1 cellular context compared by ENCODE assay signal in genomic region chr5:132422720-132423442, GRCh38.
TF ChIP-seq lines count a peak whose summit lies in the region.

No MANE protein-coding gene starts in this region.

TF ChIP-seq in HepG2, 621 proteins besides CTCF, POLR2A, EP300 and RAD21 (continued from another document and continues in another):
- TF ChIP-seq, protein P1, sequence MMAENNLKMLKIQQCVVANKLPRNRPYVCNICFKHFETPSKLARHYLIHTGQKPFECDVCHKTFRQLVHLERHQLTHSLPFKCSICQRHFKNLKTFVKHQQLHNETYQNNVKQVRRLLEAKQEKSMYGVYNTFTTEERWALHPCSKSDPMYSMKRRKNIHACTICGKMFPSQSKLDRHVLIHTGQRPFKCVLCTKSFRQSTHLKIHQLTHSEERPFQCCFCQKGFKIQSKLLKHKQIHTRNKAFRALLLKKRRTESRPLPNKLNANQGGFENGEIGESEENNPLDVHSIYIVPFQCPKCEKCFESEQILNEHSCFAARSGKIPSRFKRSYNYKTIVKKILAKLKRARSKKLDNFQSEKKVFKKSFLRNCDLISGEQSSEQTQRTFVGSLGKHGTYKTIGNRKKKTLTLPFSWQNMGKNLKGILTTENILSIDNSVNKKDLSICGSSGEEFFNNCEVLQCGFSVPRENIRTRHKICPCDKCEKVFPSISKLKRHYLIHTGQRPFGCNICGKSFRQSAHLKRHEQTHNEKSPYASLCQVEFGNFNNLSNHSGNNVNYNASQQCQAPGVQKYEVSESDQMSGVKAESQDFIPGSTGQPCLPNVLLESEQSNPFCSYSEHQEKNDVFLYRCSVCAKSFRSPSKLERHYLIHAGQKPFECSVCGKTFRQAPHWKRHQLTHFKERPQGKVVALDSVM (CRISPR knock-in tag; IDR thresholded peaks at IDR 0.05), result no peak
- TF ChIP-seq, protein P2, sequence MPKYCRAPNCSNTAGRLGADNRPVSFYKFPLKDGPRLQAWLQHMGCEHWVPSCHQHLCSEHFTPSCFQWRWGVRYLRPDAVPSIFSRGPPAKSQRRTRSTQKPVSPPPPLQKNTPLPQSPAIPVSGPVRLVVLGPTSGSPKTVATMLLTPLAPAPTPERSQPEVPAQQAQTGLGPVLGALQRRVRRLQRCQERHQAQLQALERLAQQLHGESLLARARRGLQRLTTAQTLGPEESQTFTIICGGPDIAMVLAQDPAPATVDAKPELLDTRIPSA (CRISPR knock-in tag; IDR thresholded peaks at IDR 0.05; ENCODE audit: borderline replicate concordance), result no peak
- TF ChIP-seq ZNF678 (CRISPR knock-in tag; IDR thresholded peaks at IDR 0.05), result no peak
- no peak for TF ChIP-seq RFX5 (IDR thresholded peaks at IDR 0.05; ENCODE audit: low read depth, low read length)
- no peak for TF ChIP-seq HDAC6 (IDR thresholded peaks at IDR 0.05; ENCODE audit: low read depth, low read length)
- TF ChIP-seq IRF2 (CRISPR knock-in tag; IDR thresholded peaks at IDR 0.05), result peak; percentile 53
- TF ChIP-seq NBN (conservative IDR thresholded peaks at IDR 0.05), result no peak
- TF ChIP-seq ZNF317 (CRISPR knock-in tag; IDR thresholded peaks at IDR 0.05), result no peak
- TF ChIP-seq RFXANK (CRISPR knock-in tag; IDR thresholded peaks at IDR 0.05), result no peak
- TF ChIP-seq NR2C2 (CRISPR knock-in tag; IDR thresholded peaks at IDR 0.05; ENCODE audit: borderline replicate concordance), result peak; percentile 58; the same call in 1 of the 2 replicates
- no peak for TF ChIP-seq GLI4 (CRISPR knock-in tag; IDR thresholded peaks at IDR 0.05; ENCODE audit: borderline replicate concordance)
- TF ChIP-seq BCL6 (CRISPR knock-in tag; IDR thresholded peaks at IDR 0.05), result peak; percentile 93
- TF ChIP-seq PTBP1 (IDR thresholded peaks at IDR 0.05; ENCODE audit: low read depth, low read length, poor library complexity, severe bottlenecking), result no peak
- no peak for TF ChIP-seq GPBP1L1 (CRISPR knock-in tag; IDR thresholded peaks at IDR 0.05)
- peak; percentile 72 for TF ChIP-seq FOSL2 (CRISPR knock-in tag; IDR thresholded peaks at IDR 0.05)
- peak; percentile 58; the same call in 1 of the 2 replicates for TF ChIP-seq KDM6A (CRISPR knock-in tag; IDR thresholded peaks at IDR 0.05; ENCODE audit: low read depth)
- no peak for TF ChIP-seq ATF7-NPFF (CRISPR knock-in tag; IDR thresholded peaks at IDR 0.05; ENCODE audit: low read depth)
- no peak for TF ChIP-seq ARNT2 (CRISPR knock-in tag; IDR thresholded peaks at IDR 0.05; ENCODE audit: low read depth)
- no peak for TF ChIP-seq ZEB1 (IDR thresholded peaks at IDR 0.05; ENCODE audit: insufficient replicate concordance, low read depth)
- peak; percentile 86 for TF ChIP-seq ESRRA (CRISPR knock-in tag; IDR thresholded peaks at IDR 0.05; ENCODE audit: low read depth)
- TF ChIP-seq RARA (CRISPR knock-in tag; IDR thresholded peaks at IDR 0.05), result peak; percentile 94
- TF ChIP-seq POGK (CRISPR knock-in tag; conservative IDR thresholded peaks at IDR 0.05), result no peak
- TF ChIP-seq HMGA1 (CRISPR knock-in tag; conservative IDR thresholded peaks at IDR 0.05), result no peak
- no peak for TF ChIP-seq STAG1 (CRISPR knock-in tag; IDR thresholded peaks at IDR 0.05)
- no peak for TF ChIP-seq SNAPC5 (CRISPR knock-in tag; IDR thresholded peaks at IDR 0.05; ENCODE audit: borderline replicate concordance)
- no peak for TF ChIP-seq MAFK (conservative IDR thresholded peaks at IDR 0.05 in 1 of 2, IDR thresholded peaks at IDR 0.05 in 1 of 2; ENCODE audit: low read length in 2 of 2)
- TF ChIP-seq ARNTL (CRISPR knock-in tag; IDR thresholded peaks at IDR 0.05), result peak; percentile 92
- TF ChIP-seq ZNF230 (CRISPR knock-in tag; IDR thresholded peaks at IDR 0.05), result no peak
- no peak for TF ChIP-seq CBX2 (IDR thresholded peaks at IDR 0.05; ENCODE audit: low read depth, low read length)
- TF ChIP-seq CBX2 (CRISPR knock-in tag; IDR thresholded peaks at IDR 0.05; ENCODE audit: low read depth), result no peak
- TF ChIP-seq, protein P3, sequence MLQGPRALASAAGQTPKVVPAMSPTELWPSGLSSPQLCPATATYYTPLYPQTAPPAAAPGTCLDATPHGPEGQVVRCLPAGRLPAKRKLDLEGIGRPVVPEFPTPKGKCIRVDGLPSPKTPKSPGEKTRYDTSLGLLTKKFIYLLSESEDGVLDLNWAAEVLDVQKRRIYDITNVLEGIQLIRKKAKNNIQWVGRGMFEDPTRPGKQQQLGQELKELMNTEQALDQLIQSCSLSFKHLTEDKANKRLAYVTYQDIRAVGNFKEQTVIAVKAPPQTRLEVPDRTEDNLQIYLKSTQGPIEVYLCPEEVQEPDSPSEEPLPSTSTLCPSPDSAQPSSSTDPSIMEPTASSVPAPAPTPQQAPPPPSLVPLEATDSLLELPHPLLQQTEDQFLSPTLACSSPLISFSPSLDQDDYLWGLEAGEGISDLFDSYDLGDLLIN (CRISPR knock-in tag; IDR thresholded peaks at IDR 0.05; ENCODE audit: borderline replicate concordance), result no peak
- TF ChIP-seq ZSCAN21 (CRISPR knock-in tag; IDR thresholded peaks at IDR 0.05; ENCODE audit: borderline replicate concordance), result no peak
- TF ChIP-seq FOXO1 (CRISPR knock-in tag; IDR thresholded peaks at IDR 0.05), result peak; percentile 55; the same call in 1 of the 2 replicates
- no peak for TF ChIP-seq KDM5B (CRISPR knock-in tag; IDR thresholded peaks at IDR 0.05; ENCODE audit: borderline replicate concordance)
- TF ChIP-seq ZNF432 (CRISPR knock-in tag; IDR thresholded peaks at IDR 0.05; ENCODE audit: borderline replicate concordance), result no peak
- peak; percentile 93 for TF ChIP-seq PPARG (CRISPR knock-in tag; conservative IDR thresholded peaks at IDR 0.05)
- TF ChIP-seq CENPT (CRISPR knock-in tag; IDR thresholded peaks at IDR 0.05; ENCODE audit: low read depth), result no peak
- peak; percentile 73 for TF ChIP-seq BHLHE40 (IDR thresholded peaks at IDR 0.05; ENCODE audit: low read length)
- no peak for TF ChIP-seq ZNF382 (CRISPR knock-in tag; IDR thresholded peaks at IDR 0.05; ENCODE audit: borderline replicate concordance)
- no peak for TF ChIP-seq PHF20 (CRISPR knock-in tag; IDR thresholded peaks at IDR 0.05)
- TF ChIP-seq HMGXB3 (CRISPR knock-in tag; IDR thresholded peaks at IDR 0.05; ENCODE audit: borderline replicate concordance), result no peak; the same call in 1 of the 2 replicates
- peak; percentile 65 for TF ChIP-seq ZNF331 (CRISPR knock-in tag; IDR thresholded peaks at IDR 0.05)
- no peak for TF ChIP-seq ZFY (CRISPR knock-in tag; IDR thresholded peaks at IDR 0.05)
- TF ChIP-seq DR1 (CRISPR knock-in tag; IDR thresholded peaks at IDR 0.05), result no peak
- no peak for TF ChIP-seq ZNF879 (CRISPR knock-in tag; IDR thresholded peaks at IDR 0.05)
- TF ChIP-seq FOXP4 (CRISPR knock-in tag; IDR thresholded peaks at IDR 0.05), result no peak
- TF ChIP-seq, protein P4, sequence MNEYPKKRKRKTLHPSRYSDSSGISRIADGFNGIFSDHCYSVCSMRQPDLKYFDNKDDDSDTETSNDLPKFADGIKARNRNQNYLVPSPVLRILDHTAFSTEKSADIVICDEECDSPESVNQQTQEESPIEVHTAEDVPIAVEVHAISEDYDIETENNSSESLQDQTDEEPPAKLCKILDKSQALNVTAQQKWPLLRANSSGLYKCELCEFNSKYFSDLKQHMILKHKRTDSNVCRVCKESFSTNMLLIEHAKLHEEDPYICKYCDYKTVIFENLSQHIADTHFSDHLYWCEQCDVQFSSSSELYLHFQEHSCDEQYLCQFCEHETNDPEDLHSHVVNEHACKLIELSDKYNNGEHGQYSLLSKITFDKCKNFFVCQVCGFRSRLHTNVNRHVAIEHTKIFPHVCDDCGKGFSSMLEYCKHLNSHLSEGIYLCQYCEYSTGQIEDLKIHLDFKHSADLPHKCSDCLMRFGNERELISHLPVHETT (CRISPR knock-in tag; conservative IDR thresholded peaks at IDR 0.05), result no peak
- TF ChIP-seq CAMTA2 (CRISPR knock-in tag; IDR thresholded peaks at IDR 0.05; ENCODE audit: borderline replicate concordance), result no peak
- no peak for TF ChIP-seq KLF12 (CRISPR knock-in tag; IDR thresholded peaks at IDR 0.05; ENCODE audit: borderline replicate concordance)
- no peak for TF ChIP-seq RFX1 (IDR thresholded peaks at IDR 0.05)
- no peak for TF ChIP-seq KDM2A (CRISPR knock-in tag; IDR thresholded peaks at IDR 0.05; ENCODE audit: borderline replicate concordance, low read depth)
- no peak for TF ChIP-seq GATA4 (IDR thresholded peaks at IDR 0.05; ENCODE audit: borderline replicate concordance, low read depth)
- TF ChIP-seq, protein P5, sequence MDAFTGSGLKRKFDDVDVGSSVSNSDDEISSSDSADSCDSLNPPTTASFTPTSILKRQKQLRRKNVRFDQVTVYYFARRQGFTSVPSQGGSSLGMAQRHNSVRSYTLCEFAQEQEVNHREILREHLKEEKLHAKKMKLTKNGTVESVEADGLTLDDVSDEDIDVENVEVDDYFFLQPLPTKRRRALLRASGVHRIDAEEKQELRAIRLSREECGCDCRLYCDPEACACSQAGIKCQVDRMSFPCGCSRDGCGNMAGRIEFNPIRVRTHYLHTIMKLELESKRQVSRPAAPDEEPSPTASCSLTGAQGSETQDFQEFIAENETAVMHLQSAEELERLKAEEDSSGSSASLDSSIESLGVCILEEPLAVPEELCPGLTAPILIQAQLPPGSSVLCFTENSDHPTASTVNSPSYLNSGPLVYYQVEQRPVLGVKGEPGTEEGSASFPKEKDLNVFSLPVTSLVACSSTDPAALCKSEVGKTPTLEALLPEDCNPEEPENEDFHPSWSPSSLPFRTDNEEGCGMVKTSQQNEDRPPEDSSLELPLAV (CRISPR knock-in tag; conservative IDR thresholded peaks at IDR 0.05; ENCODE audit: low read depth), result no peak
- TF ChIP-seq WIZ (CRISPR knock-in tag; IDR thresholded peaks at IDR 0.05), result no peak
- TF ChIP-seq HCFC1 (IDR thresholded peaks at IDR 0.05; ENCODE audit: low read depth, low read length), result no peak
- TF ChIP-seq FOXM1 (CRISPR knock-in tag; IDR thresholded peaks at IDR 0.05), result no peak
